In the genomic region with DNA sequence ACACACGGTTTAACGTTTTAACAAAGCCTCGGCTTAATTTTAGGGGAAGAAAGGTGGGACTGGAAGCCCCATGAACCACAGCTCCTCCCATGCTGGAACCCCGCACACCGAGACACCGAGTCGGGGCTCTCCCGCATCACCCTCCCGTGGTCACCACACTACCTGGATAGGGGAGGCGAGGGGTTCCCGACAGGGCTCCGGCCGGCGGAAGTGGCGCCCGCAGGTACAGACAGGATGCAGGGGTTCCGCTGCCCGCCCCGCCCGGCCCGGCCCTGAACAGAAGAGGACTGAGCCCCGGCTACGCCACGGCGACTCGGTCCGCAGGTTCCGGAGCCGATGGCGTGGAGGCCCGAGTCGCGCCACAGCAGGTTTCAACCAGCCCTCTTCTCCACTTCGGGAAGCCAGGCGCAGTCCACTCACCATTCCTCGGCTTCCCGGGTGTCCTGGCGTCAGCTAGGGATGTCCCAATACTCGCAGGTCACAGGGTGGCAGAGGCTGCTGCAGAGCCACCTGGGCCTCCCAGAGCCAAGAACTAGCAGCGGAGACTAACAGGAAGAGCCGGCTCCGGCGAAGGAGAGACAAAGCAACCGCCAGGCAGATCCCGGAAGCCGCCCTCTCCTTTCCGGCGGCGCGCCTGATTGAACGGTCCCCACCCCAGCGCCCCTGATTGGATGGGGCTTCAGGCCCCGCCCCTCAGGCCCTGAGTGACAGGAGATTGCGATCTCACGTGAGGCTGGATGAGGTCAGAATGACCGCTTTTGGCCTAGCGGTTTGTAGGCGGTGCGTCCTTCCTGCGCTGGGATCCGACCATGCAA, we compare ENCODE assay signal across 8 cellular contexts. TPM values are rescaled to one million over a fixed set of nuclear protein-coding genes. Genes with fewer than 3 reads are reported as not detected.
A peak's percentile ranks its signal among the peaks of the same experiment; 100 is the strongest.
DNase-seq lines count a peak whose midpoint lies in the region; ATAC-seq, FAIRE-seq and TF ChIP-seq lines count a peak whose summit lies in the region.

A gene (minus strand): TSS at position 580 of the 815 bp plus-strand sequence. CDS start 157 bp downstream, at position 423.

- no peaks in the 10 kb centered on the region for H3K27me3 ChIP-seq in pancreas
- no peaks in the 10 kb centered on the region for H3K27me3 ChIP-seq in tibial artery

- H3K9me3 ChIP-seq in pancreas (peaks cover 0 to 4% (median 0%) of the 10 kb centered on the region in 4 donors), tibial artery (peaks cover 0 to 3% (median 3%) of the 10 kb centered on the region in 3 donors)

- intact Hi-C loops in Right ventricle myocardium superior (cut with DNase I), result no loop called here
- intact Hi-C loops in pancreas (cut with DNase I), result no loop called here
- intact Hi-C loops in tibial artery (cut with DNase I; ENCODE audit: low total_unique reads), result loop anchor here (2.0 to 10.0 kb wide), 2 partner anchors 25 to 169 kb away; a partner anchor contains a TSS

- DNase-seq in GM12864 (ENCODE audit: low read depth) (peak; percentile 83), NCI-H1105 treated with DMSO at 0.1 percent for 48 hours (lab: John Stamatoyannopoulos, UW) (peak; percentile 79), SKM-1 treated with dmso at 0.1 percent for 144 hours (lab: John Stamatoyannopoulos, UW; ENCODE audit: unreplicated experiment) (peak; percentile 99), Right ventricle myocardium superior (peak; percentile 98), pancreas (peak; percentile 95 to 97 (median 96)), tibial artery (peak; percentile 98)
- DNase-seq in activated naive CD8-positive, alpha-beta T cell treated with anti-CD3 and anti-CD28 coated beads for 36 hours, result peak; percentile 94

- 1% methylated on average over 54 to 61 of the region's 61 CpGs for WGBS in pancreas, 2 donors

- H3K4me3 ChIP-seq in GM12864 (ENCODE audit: low read depth, low read length) (peak within 1 kb of the TSS; percentile 96), pancreas (peak within 1 kb of the TSS; percentile 68 to 98 (median 85)), tibial artery (peak within 1 kb of the TSS; percentile 79 to 90)

- H3K27ac ChIP-seq in pancreas, result peak within 1 kb of the TSS; percentile 72 to 86 (median 75)
- H3K27ac ChIP-seq in tibial artery, result peak within 1 kb of the TSS; percentile 81 to 86

- peaks cover 48% of the 10 kb centered on the region for H3K36me3 Mint-ChIP-seq in activated naive CD8-positive, alpha-beta T cell treated with anti-CD3 and anti-CD28 coated beads for 36 hours

- TF ChIP-seq CTCF in GM12864 (IDR thresholded peaks at IDR 0.05; ENCODE audit: low read depth, low read length, missing control alignments) (no peak), pancreas (IDR thresholded peaks at IDR 0.05) (no peak), tibial artery (IDR thresholded peaks at IDR 0.05) (no peak)

- peaks cover 26% of the 10 kb centered on the region for H3K27me3 Mint-ChIP-seq in activated naive CD8-positive, alpha-beta T cell treated with anti-CD3 and anti-CD28 coated beads for 36 hours

- H3K4me1 Mint-ChIP-seq in activated naive CD8-positive, alpha-beta T cell treated with anti-CD3 and anti-CD28 coated beads for 36 hours, result peaks cover 7% of the 10 kb centered on the region

- peak within 1 kb of the TSS; percentile 86 for H3K27ac Mint-ChIP-seq in activated naive CD8-positive, alpha-beta T cell treated with anti-CD3 and anti-CD28 coated beads for 36 hours

- peak within 1 kb of the TSS; percentile 88 for H3K4me3 Mint-ChIP-seq in activated naive CD8-positive, alpha-beta T cell treated with anti-CD3 and anti-CD28 coated beads for 36 hours

- peaks cover 37% of the 10 kb centered on the region for H3K9me3 Mint-ChIP-seq in activated naive CD8-positive, alpha-beta T cell treated with anti-CD3 and anti-CD28 coated beads for 36 hours

- H3K4me1 ChIP-seq in pancreas (peaks cover 6 to 9% (median 8%) of the 10 kb centered on the region in 3 donors), tibial artery (peaks cover 0 to 18% (median 11%) of the 10 kb centered on the region in 4 donors)

- peak; percentile 99 for ATAC-seq in HG02678 (IDR thresholded peaks at IDR 0.05; ENCODE audit: unreplicated experiment)
- ATAC-seq in Right ventricle myocardium superior (ENCODE audit: poor library complexity), result peak; percentile 100
- ATAC-seq in pancreas, result peak; percentile 99 to 100 (median 100)

- FAIRE-seq in pancreas (lab: Jason Lieb, UNC), result peak; percentile 93

- H3K36me3 ChIP-seq in pancreas, result peaks cover 11 to 26% (median 13%) of the 10 kb centered on the region in 3 donors
- peaks cover 24 to 31% (median 30%) of the 10 kb centered on the region in 3 donors for H3K36me3 ChIP-seq in tibial artery

RNA-seq across cellular contexts. Expression of the gene that starts here (rescaled TPM):
- 10 to 100 TPM in 1 of 2 experiments, 1 to 10 TPM in 1; 9.6 to 10.2 TPM for total RNA-seq in activated naive CD8-positive, alpha-beta T cell treated with anti-CD3 and anti-CD28 coated beads for 36 hours
- 3.1 TPM for total RNA-seq in Right ventricle myocardium superior
- total RNA-seq in pancreas, result 1 to 10 TPM; 2.4 to 5.1 (median 3.4) TPM
- 1 to 10 TPM; 1.7 to 3.1 TPM for polyA plus RNA-seq in pancreas

Comparison
In these comparisons a context has a peak if more than half of its experiments do, and no peak if none do; other contexts are left out.
1. Peak in every context shown above with its lines: DNase-seq, ATAC-seq, H3K4me3 ChIP-seq and H3K27ac ChIP-seq.